Comparison of ENCODE assay signal across 8 cellular contexts in the genomic region with DNA sequence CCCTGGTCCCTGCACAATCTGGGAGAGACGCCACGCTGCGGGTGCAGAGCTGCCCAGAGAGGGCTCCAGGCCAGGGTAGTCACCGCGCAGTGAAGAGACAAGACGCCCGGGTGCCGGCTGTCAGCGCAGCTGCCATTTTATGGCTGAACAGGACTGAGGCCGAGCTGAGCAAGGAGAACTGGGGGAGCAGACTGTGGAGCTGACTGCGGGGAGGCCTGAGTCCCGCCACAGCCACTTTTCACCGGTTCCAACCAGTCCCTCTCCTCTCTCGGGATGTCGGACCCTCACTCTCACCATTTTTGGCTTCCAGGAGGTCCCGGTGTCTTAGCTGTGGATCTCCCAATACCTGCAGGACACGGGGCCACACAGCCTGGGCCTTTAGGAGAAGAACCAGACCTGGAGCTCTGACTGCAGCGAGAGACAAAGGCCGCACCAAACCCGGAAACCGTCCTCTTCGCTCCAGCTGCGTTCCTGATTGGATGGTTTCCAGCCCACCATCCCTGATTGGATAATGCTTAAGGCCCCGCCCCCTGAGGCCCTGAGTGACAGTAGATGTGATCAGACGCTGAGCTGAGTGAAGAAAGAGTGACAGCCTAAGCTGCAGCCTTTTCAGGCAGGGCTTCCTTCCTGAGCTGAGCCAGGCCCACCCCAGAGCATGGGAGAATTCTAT. TPM values are rescaled to one million over a fixed set of nuclear protein-coding genes. Genes with fewer than 3 reads are reported as not detected.
DNase-seq lines count a peak whose midpoint lies in the region; ATAC-seq and TF ChIP-seq lines count a peak whose summit lies in the region.

Gene ZNF626 (minus strand): TSS at position 422 of the 670 bp plus-strand sequence. CDS start 125 bp downstream, at position 297.

- H3K27me3 Mint-ChIP-seq in naive thymus-derived CD8-positive, alpha-beta T cell, result no peaks in the 10 kb centered on the region

- H3K27me3 ChIP-seq in PC-9 (ENCODE audit: insufficient read depth, low read depth), result no peaks in the 10 kb centered on the region

- peaks cover 6 to 83% (median 39%) of the 10 kb centered on the region in 9 donors for H3K9me3 Mint-ChIP-seq in naive thymus-derived CD8-positive, alpha-beta T cell

- H3K4me3 Mint-ChIP-seq in naive thymus-derived CD8-positive, alpha-beta T cell, result peak within 1 kb of the TSS; percentile 92 to 97 (median 94)

- CTCF ChIA-PET in PC-9 (lab: Charles Lee) (no interaction called here), HEK293T (lab: Yijun Ruan, JAX) (no interaction called here)

- peak within 1 kb of the TSS; percentile 81 for H2AFZ ChIP-seq in PC-9

- intact Hi-C loops in PC-9 (cut with micrococcal nuclease; ENCODE audit: unreplicated experiment), result no loop called here

- H3K4me3 ChIP-seq in PC-9 (peak within 1 kb of the TSS; percentile 66), fibroblast of the aortic adventitia (ENCODE audit: low read depth, low read length) (peak within 1 kb of the TSS; percentile 83)

- peaks cover 16% of the 10 kb centered on the region for H3K79me2 ChIP-seq in PC-9 (ENCODE audit: low read depth)

- POLR2A ChIA-PET in PC-9 (lab: Charles Lee; ENCODE audit: unreplicated experiment), result interaction anchor here (0.7 kb wide), 1 partner anchor 481 kb away, joined by 3 read pairs; the partner anchor contains the start of gene ZNF431
- POLR2A ChIA-PET in naive thymus-derived CD8-positive, alpha-beta T cell (lab: Charles Lee), result interaction anchor here (0.5 to 2.3 kb wide), 15 partner anchors 10 to 1174 kb away, joined by 3 to 52 read pairs (median 5); partner anchors contain the start of genes ZNF429, ZNF43, ZNF430 and ZNF431
- POLR2A ChIA-PET in HEK293T (lab: Yijun Ruan, JAX), result no interaction called here

- H3K27ac Mint-ChIP-seq in naive thymus-derived CD8-positive, alpha-beta T cell, result peak within 1 kb of the TSS; percentile 94 to 98 (median 97)

- no peaks in the 10 kb centered on the region for H4K20me1 ChIP-seq in PC-9 (ENCODE audit: insufficient read depth)

- H3K4me2 ChIP-seq in PC-9, result peak within 1 kb of the TSS; percentile 73

- peaks cover 27% of the 10 kb centered on the region for H3K36me3 ChIP-seq in PC-9 (ENCODE audit: low read depth)

- H3K9me2 ChIP-seq in PC-9 (ENCODE audit: insufficient read depth), result no peaks in the 10 kb centered on the region

- no peaks in the 10 kb centered on the region for H3K4me1 ChIP-seq in PC-9 (replicated peaks; ENCODE audit: insufficient read depth)

- H3K4me1 Mint-ChIP-seq in naive thymus-derived CD8-positive, alpha-beta T cell, result peaks cover 12 to 50% (median 31%) of the 10 kb centered on the region in 4 donors

- peak; percentile 82 for DNase-seq in GM13977 (ENCODE audit: low spot score)
- peak; percentile 78 to 94 for DNase-seq in PC-9
- DNase-seq in activated effector memory CD4-positive, alpha-beta T cell treated with anti-CD3 and anti-CD28 coated beads, Interleukin-2, amount 50 U/mL, for 16 hours, result peak; percentile 95
- DNase-seq in fibroblast of the aortic adventitia (ENCODE audit: low read depth), result peak; percentile 97
- peak; percentile 73 to 98 (median 90) for DNase-seq in naive thymus-derived CD8-positive, alpha-beta T cell
- peak; percentile 85 to 87 for DNase-seq in stimulated activated CD8-positive, alpha-beta memory T cell treated with anti-CD3 and anti-CD28 coated beads, Interleukin-7, amount 100 ng/mL, for 4 hours (ENCODE audit: low read depth in 2 of 2)
- no peak for DNase-seq in HEK293T (ENCODE audit: extremely low spot score)

- H3K27ac ChIP-seq in PC-9, result no peak within 1 kb of the TSS

- no peak for TF ChIP-seq CTCF in GM13977 (IDR thresholded peaks at IDR 0.05; ENCODE audit: extremely low read depth, insufficient read depth, missing control alignments)
- no peak for TF ChIP-seq CTCF in PC-9 (conservative IDR thresholded peaks at IDR 0.05)
- TF ChIP-seq CTCF in fibroblast of the aortic adventitia (IDR thresholded peaks at IDR 0.05; ENCODE audit: insufficient read depth, low read length), result no peak

- ATAC-seq in HG03060 (IDR thresholded peaks at IDR 0.05; ENCODE audit: low read depth, unreplicated experiment), result peak; percentile 90
- ATAC-seq in naive thymus-derived CD8-positive, alpha-beta T cell, result peak; percentile 97 to 98

- no peaks in the 10 kb centered on the region for H3F3A ChIP-seq in PC-9 (ENCODE audit: insufficient read depth, low read depth)

- H3K36me3 Mint-ChIP-seq in naive thymus-derived CD8-positive, alpha-beta T cell, result peaks cover 38 to 74% (median 45%) of the 10 kb centered on the region in 3 donors

- in situ Hi-C loops in GM13977 (cut with MboI; ENCODE audit: low pct_unique_long_range_greater_than_20kb, low sequenced_read_pairs, unreplicated experiment), result no loop called here

- peaks cover 26% of the 10 kb centered on the region for H3K9me3 ChIP-seq in PC-9 (ENCODE audit: insufficient read depth, low read depth)

- no TSS peak for BruUV-seq in PC-9 (replicated peaks; lab: Mats Ljungman, UMichigan)

TF ChIP-seq in HEK293T, 16 proteins besides CTCF, POLR2A, EP300 and RAD21:
- TF ChIP-seq PKNOX1 (IDR thresholded peaks at IDR 0.05) (no peak), ARNT (IDR thresholded peaks at IDR 0.05) (no peak), HDGF (IDR thresholded peaks at IDR 0.05; ENCODE audit: borderline replicate concordance) (no peak), FOXA1 (IDR thresholded peaks at IDR 0.05) (no peak), CTBP1 (IDR thresholded peaks at IDR 0.05; ENCODE audit: borderline replicate concordance) (no peak), FOXM1 (IDR thresholded peaks at IDR 0.05; ENCODE audit: borderline replicate concordance) (no peak), NFRKB (IDR thresholded peaks at IDR 0.05) (no peak), LEF1 (IDR thresholded peaks at IDR 0.05; ENCODE audit: borderline replicate concordance) (no peak), FOXK2 (IDR thresholded peaks at IDR 0.05) (no peak), ELF4 (IDR thresholded peaks at IDR 0.05) (no peak), BHLHE40 (IDR thresholded peaks at IDR 0.05; ENCODE audit: borderline replicate concordance) (no peak), SUZ12 (IDR thresholded peaks at IDR 0.05) (no peak), SP1 (IDR thresholded peaks at IDR 0.05) (no peak), TARDBP (IDR thresholded peaks at IDR 0.05) (no peak), L3MBTL2 (conservative IDR thresholded peaks at IDR 0.05) (no peak)

RNA-seq across cellular contexts. Expression of gene ZNF626, which starts in this region (rescaled TPM):
- total RNA-seq in PC-9 (2021), result 3.1 and 3.6 TPM in 2 replicates
- total RNA-seq in fibroblast of the aortic adventitia (ENCODE audit: low replicate concordance), result 7.1 and 18.9 TPM in 2 replicates
- total RNA-seq in naive thymus-derived CD8-positive, alpha-beta T cell, result 10 to 100 TPM; 17.1 to 17.8 TPM
- polyA plus RNA-seq in naive thymus-derived CD8-positive, alpha-beta T cell, result 10 to 100 TPM in 1 of 3 donors, 1 to 10 TPM in 2; 4.8 to 13.7 (median 8.8) TPM
